In genomic region chr9:70258692-70259511, GRCh38 we compare ENCODE assay signal across 8 cellular contexts. TPM values are rescaled to one million over a fixed set of nuclear protein-coding genes. Genes with fewer than 3 reads are reported as not detected.
A peak's percentile ranks its signal among the peaks of the same experiment; 100 is the strongest.
DNase-seq lines count a peak whose midpoint lies in the region; ATAC-seq and TF ChIP-seq lines count a peak whose summit lies in the region.

Gene SMC5 (plus strand): TSS chr9:70258978. CDS start chr9:70259079, 101 bp downstream.

- DNase-seq in DMS79 (lab: John Stamatoyannopoulos, UW), result peak; percentile 69
- DNase-seq in Panc1 (ENCODE audit: low read depth, low spot score), result no peak
- peak; percentile 85 for DNase-seq in activated T-cell treated with anti-CD3 and anti-CD28 coated beads, Interleukin-2, amount 50 U/mL, for 4 hours
- DNase-seq in stimulated activated CD8-positive, alpha-beta memory T cell treated with anti-CD3 and anti-CD28 coated beads, Interleukin-4, amount 100 ng/mL, for 48 hours, result peak; percentile 91

- H2AFZ ChIP-seq in KMS-11 (ENCODE audit: low read depth), result peak within 1 kb of the TSS; percentile 85

- H3K27me3 Mint-ChIP-seq in activated T-cell treated with anti-CD3 and anti-CD28 coated beads, Interleukin-2, amount 50 U/mL, for 4 hours (ENCODE audit: low read depth), result no peaks in the 10 kb centered on the region

- BruUV-seq in Panc1 (replicated peaks; lab: Mats Ljungman, UMichigan), result TSS peak; percentile 83

- H3K9ac ChIP-seq in KMS-11, result peak within 1 kb of the TSS; percentile 95
- H3K9ac ChIP-seq in mucosa of stomach (ENCODE audit: low read length), result peak within 1 kb of the TSS; percentile 84

- H3K27me3 ChIP-seq in KMS-11 (ENCODE audit: insufficient read depth, low read depth) (no peaks in the 10 kb centered on the region), Panc1 (ENCODE audit: control insufficient read depth, insufficient read depth, low read length) (no peaks in the 10 kb centered on the region), esophagus (ENCODE audit: control insufficient read depth in 1 of 2, insufficient read depth in 2 of 2, low read length in 2 of 2) (no peaks in the 10 kb centered on the region), mucosa of stomach (ENCODE audit: control insufficient read depth, insufficient read depth, low read length) (no peaks in the 10 kb centered on the region)

- H3K4me1 Mint-ChIP-seq in activated T-cell treated with anti-CD3 and anti-CD28 coated beads, Interleukin-2, amount 50 U/mL, for 4 hours (ENCODE audit: low read depth), result peaks cover 57% of the 10 kb centered on the region

- H3K4me3 Mint-ChIP-seq in activated T-cell treated with anti-CD3 and anti-CD28 coated beads, Interleukin-2, amount 50 U/mL, for 4 hours, result peak within 1 kb of the TSS; percentile 92

- no peaks in the 10 kb centered on the region; the same call in 1 of the 2 replicates for H3K36me3 ChIP-seq in KMS-11 (ENCODE audit: insufficient read depth)
- H3K36me3 ChIP-seq in Panc1 (ENCODE audit: control insufficient read depth, insufficient read depth, low read length), result peaks cover 7% of the 10 kb centered on the region
- H3K36me3 ChIP-seq in esophagus (ENCODE audit: control insufficient read depth in 2 of 2, insufficient read depth in 2 of 2, low read length in 1 of 2), result no peaks in the 10 kb centered on the region
- H3K36me3 ChIP-seq in mucosa of stomach (ENCODE audit: control insufficient read depth, insufficient read depth, low read length), result no peaks in the 10 kb centered on the region

- in situ Hi-C loops in Panc1 (cut with HindIII; ENCODE audit: low pct_unique_long_range_greater_than_20kb, low sequenced_read_pairs), result no loop called here

- 0 to 1% methylated on average over 75 of the region's 75 CpGs for WGBS in esophagus, 2 donors

- TF ChIP-seq CTCF in KMS-11 (conservative IDR thresholded peaks at IDR 0.05; ENCODE audit: low read depth, low read length) (no peak), Panc1 (IDR thresholded peaks at IDR 0.05) (no peak)

- no peaks in the 10 kb centered on the region; the same call in 1 of the 2 replicates for H4K20me1 ChIP-seq in KMS-11 (ENCODE audit: insufficient read depth)

- no peaks in the 10 kb centered on the region for H3K9me3 Mint-ChIP-seq in activated T-cell treated with anti-CD3 and anti-CD28 coated beads, Interleukin-2, amount 50 U/mL, for 4 hours

- H3K4me1 ChIP-seq in KMS-11 (ENCODE audit: low read depth, poor library complexity, severe bottlenecking) (peaks cover 26% of the 10 kb centered on the region), Panc1 (ENCODE audit: control insufficient read depth, insufficient read depth, low read length) (peaks cover 12% of the 10 kb centered on the region), esophagus (ENCODE audit: control insufficient read depth in 2 of 2, insufficient read depth in 2 of 2, low read length in 1 of 2) (peaks cover 5 to 8% of the 10 kb centered on the region in 2 donors), mucosa of stomach (ENCODE audit: control insufficient read depth, insufficient read depth, low read length) (peaks cover 54% of the 10 kb centered on the region)

- H3K9me3 ChIP-seq in Panc1 (ENCODE audit: control insufficient read depth, insufficient read depth, low read depth, low read length), result no peaks in the 10 kb centered on the region
- no peaks in the 10 kb centered on the region for H3K9me3 ChIP-seq in esophagus (ENCODE audit: control insufficient read depth in 2 of 2, insufficient read depth in 1 of 2, low read depth in 1 of 2, low read length in 1 of 2)
- no peaks in the 10 kb centered on the region for H3K9me3 ChIP-seq in mucosa of stomach (ENCODE audit: control insufficient read depth, low read length)

- POLR2A ChIA-PET in Panc1 (lab: Charles Lee), result no interaction called here

- H3K79me2 ChIP-seq in KMS-11 (ENCODE audit: insufficient read depth, low read depth), result peaks cover 50% of the 10 kb centered on the region

- H3K4me3 ChIP-seq in KMS-11 (IDR thresholded peaks at IDR 0.05; ENCODE audit: insufficient read depth, low read depth, low read length), result no peak within 1 kb of the TSS
- peak within 1 kb of the TSS; percentile 90 to 96 for H3K4me3 ChIP-seq in Panc1 (ENCODE audit: low read depth in 2 of 2, low read length in 2 of 2)
- H3K4me3 ChIP-seq in esophagus (ENCODE audit: low read depth in 1 of 2, low read length in 2 of 2), result peak within 1 kb of the TSS; percentile 70 to 87
- peak within 1 kb of the TSS; percentile 83 for H3K4me3 ChIP-seq in mucosa of stomach (ENCODE audit: low read length)

- peak within 1 kb of the TSS; percentile 88 for H3K27ac ChIP-seq in KMS-11
- peak within 1 kb of the TSS; percentile 84 for H3K27ac ChIP-seq in Panc1 (ENCODE audit: low read length)
- H3K27ac ChIP-seq in esophagus (ENCODE audit: low read depth in 2 of 2, low read length in 1 of 2), result peak within 1 kb of the TSS; percentile 97 to 98

- intact Hi-C loops in Panc1 (cut with micrococcal nuclease; ENCODE audit: unreplicated experiment), result no loop called here

- CTCF ChIA-PET in Panc1 (lab: Charles Lee), result no interaction called here

- peak within 1 kb of the TSS; percentile 91 for H3K4me2 ChIP-seq in KMS-11

- peaks cover 24% of the 10 kb centered on the region for H3K36me3 Mint-ChIP-seq in activated T-cell treated with anti-CD3 and anti-CD28 coated beads, Interleukin-2, amount 50 U/mL, for 4 hours (ENCODE audit: insufficient read depth)

- ATAC-seq in GM21786 (IDR thresholded peaks at IDR 0.05; ENCODE audit: unreplicated experiment), result peak; percentile 76
- peak; percentile 93 for ATAC-seq in Panc1
- ATAC-seq in activated T-cell treated with anti-CD3 and anti-CD28 coated beads, Interleukin-2, amount 50 U/mL, for 4 hours, result peak; percentile 90 to 91

RNA-seq across cellular contexts. Expression of gene SMC5, which starts in this region (rescaled TPM):
- total RNA-seq in Panc1 (2021; ENCODE audit: unreplicated experiment), result 12.9 TPM
- 3.9 TPM for polyA plus RNA-seq in Panc1 (2012; ENCODE audit: insufficient read length)
- total RNA-seq in activated T-cell treated with anti-CD3 and anti-CD28 coated beads, Interleukin-2, amount 50 U/mL, for 4 hours, result 10 to 100 TPM; 35.9 to 44.3 (median 38.1) TPM
- 1 to 10 TPM; 8.9 to 9.5 TPM for polyA plus RNA-seq in esophagus
